9 cellular contexts compared by ENCODE assay signal in genomic region chr12:92035477-92035876, GRCh38.
DNase-seq lines count a peak whose midpoint lies in the region; ATAC-seq and TF ChIP-seq lines count a peak whose summit lies in the region.
"Had no signal": no experiment of that assay in that cellular context is flagged by ENCODE, and none has a peak within 500 bp of the region (broad histone marks: within the 10 kb centered on the region; RNA-seq: fewer than 3 reads in every experiment).

No MANE protein-coding gene starts in this region.

- ATAC-seq in activated CD8-positive, alpha-beta T cell treated with anti-CD3 and anti-CD28 coated beads, Interleukin-2, amount 10 ng/mL, durations not matched to agents 7 days and 5 days = no peak
- no peak for ATAC-seq in left lung

- H3K4me3 ChIP-seq in left lung = peak overlapping the region; percentile 10 to 23

- no peaks in the 10 kb centered on the region for H3K9me3 Mint-ChIP-seq in activated naive CD4-positive, alpha-beta T cell treated with anti-CD3 and anti-CD28 coated beads for 36 hours
- peaks cover 6% of the 10 kb centered on the region for H3K9me3 Mint-ChIP-seq in activated CD8-positive, alpha-beta T cell treated with anti-CD3 and anti-CD28 coated beads, Interleukin-2, amount 10 ng/mL, durations not matched to agents 7 days and 5 days (ENCODE audit: insufficient read depth)
- no peaks in the 10 kb centered on the region for H3K9me3 Mint-ChIP-seq in type B pancreatic cell

- no peaks in the 10 kb centered on the region for H3K9me3 ChIP-seq in left lung
- H3K9me3 ChIP-seq: Caco-2 had no signal

- intact Hi-C loops in activated naive CD4-positive, alpha-beta T cell treated with anti-CD3 and anti-CD28 coated beads for 36 hours (cut with micrococcal nuclease) = loop anchor here (1.0 to 10.0 kb wide), 5 partner anchors 11 to 161 kb away; no protein-coding TSS in a partner anchor
- intact Hi-C loops in left lung (cut with DNase I) (no loop called here), posterior cingulate gyrus (cut with DNase I) (loop anchor here (5.0 kb wide), 1 partner anchor 107 kb away; no protein-coding TSS in a partner anchor)

- no peaks in the 10 kb centered on the region for H3K36me3 ChIP-seq in left lung

- peaks cover 8% of the 10 kb centered on the region for H3K36me3 Mint-ChIP-seq in activated naive CD4-positive, alpha-beta T cell treated with anti-CD3 and anti-CD28 coated beads for 36 hours (ENCODE audit: low read depth)
- peaks cover 26% of the 10 kb centered on the region for H3K36me3 Mint-ChIP-seq in activated CD8-positive, alpha-beta T cell treated with anti-CD3 and anti-CD28 coated beads, Interleukin-2, amount 10 ng/mL, durations not matched to agents 7 days and 5 days (ENCODE audit: low read depth)
- no peaks in the 10 kb centered on the region for H3K36me3 Mint-ChIP-seq in type B pancreatic cell

- H3K4me1 ChIP-seq in left lung = peaks cover 9 to 48% of the 10 kb centered on the region in 2 donors

- peak overlapping the region; percentile 78 for H3K4me3 Mint-ChIP-seq in activated naive CD4-positive, alpha-beta T cell treated with anti-CD3 and anti-CD28 coated beads for 36 hours
- peak overlapping the region; percentile 93 for H3K4me3 Mint-ChIP-seq in activated CD8-positive, alpha-beta T cell treated with anti-CD3 and anti-CD28 coated beads, Interleukin-2, amount 10 ng/mL, durations not matched to agents 7 days and 5 days
- H3K4me3 Mint-ChIP-seq in type B pancreatic cell = peak overlapping the region; percentile 20

- TF ChIP-seq CTCF in left lung (IDR thresholded peaks at IDR 0.05) (no peak), type B pancreatic cell (conservative IDR thresholded peaks at IDR 0.05) (no peak)

- H3K27me3 ChIP-seq in left lung = no peaks in the 10 kb centered on the region

- H3K4me1 Mint-ChIP-seq in activated naive CD4-positive, alpha-beta T cell treated with anti-CD3 and anti-CD28 coated beads for 36 hours (ENCODE audit: low read depth) = peaks cover 82% of the 10 kb centered on the region
- H3K4me1 Mint-ChIP-seq in activated CD8-positive, alpha-beta T cell treated with anti-CD3 and anti-CD28 coated beads, Interleukin-2, amount 10 ng/mL, durations not matched to agents 7 days and 5 days (ENCODE audit: low read depth) = peaks cover 83% of the 10 kb centered on the region
- peaks cover 36% of the 10 kb centered on the region for H3K4me1 Mint-ChIP-seq in type B pancreatic cell (ENCODE audit: unreplicated experiment)

- CTCF ChIA-PET in activated naive CD4-positive, alpha-beta T cell treated with anti-CD3 and anti-CD28 coated beads for 36 hours (lab: Charles Lee) = interaction anchor here (0.7 to 1.3 kb wide), 2 partner anchors 11 to 89 kb away, joined by 3 read pairs; no protein-coding TSS in a partner anchor
- CTCF ChIA-PET in activated CD8-positive, alpha-beta T cell treated with anti-CD3 and anti-CD28 coated beads, Interleukin-2, amount 10 ng/mL, durations not matched to agents 7 days and 5 days (lab: Charles Lee) = interaction anchor here (0.7 to 1.3 kb wide), 4 partner anchors 42 to 97 kb away, joined by 3 to 4 read pairs (median 3); no protein-coding TSS in a partner anchor

- H3K27me3 Mint-ChIP-seq in activated naive CD4-positive, alpha-beta T cell treated with anti-CD3 and anti-CD28 coated beads for 36 hours (ENCODE audit: low read depth) = no peaks in the 10 kb centered on the region
- H3K27me3 Mint-ChIP-seq in activated CD8-positive, alpha-beta T cell treated with anti-CD3 and anti-CD28 coated beads, Interleukin-2, amount 10 ng/mL, durations not matched to agents 7 days and 5 days (ENCODE audit: low read depth) = no peaks in the 10 kb centered on the region
- H3K27me3 Mint-ChIP-seq in type B pancreatic cell = no peaks in the 10 kb centered on the region

- H3K27ac ChIP-seq in left lung = peak overlapping the region; percentile 28 to 66

- DNase-seq in activated naive CD4-positive, alpha-beta T cell treated with anti-CD3 and anti-CD28 coated beads for 36 hours = no peak
- no peak for DNase-seq in activated naive CD4-positive, alpha-beta T cell treated with anti-CD3 and anti-CD28 coated beads, Interleukin-2, amount 50 U/mL, for 16 hours
- no peak for DNase-seq in activated CD8-positive, alpha-beta T cell treated with anti-CD3 and anti-CD28 coated beads, Interleukin-2, amount 10 ng/mL, durations not matched to agents 7 days and 5 days
- no peak for DNase-seq in left lung
- DNase-seq in type B pancreatic cell (ENCODE audit: extremely low spot score, unreplicated experiment) = no peak
- DNase-seq in posterior cingulate gyrus = no peak
- DNase-seq in OCI-M2 (lab: John Stamatoyannopoulos, UW; ENCODE audit: unreplicated experiment) = no peak
- DNase-seq in GOT3 (lab: John Stamatoyannopoulos, UW) = no peak
- DNase-seq: Caco-2 had no signal

- peak overlapping the region; percentile 93 for H3K27ac Mint-ChIP-seq in activated naive CD4-positive, alpha-beta T cell treated with anti-CD3 and anti-CD28 coated beads for 36 hours
- H3K27ac Mint-ChIP-seq in activated CD8-positive, alpha-beta T cell treated with anti-CD3 and anti-CD28 coated beads, Interleukin-2, amount 10 ng/mL, durations not matched to agents 7 days and 5 days = peak overlapping the region; percentile 98
- peak overlapping the region; percentile 55 for H3K27ac Mint-ChIP-seq in type B pancreatic cell

- POLR2A ChIA-PET in activated CD8-positive, alpha-beta T cell treated with anti-CD3 and anti-CD28 coated beads, Interleukin-2, amount 10 ng/mL, durations not matched to agents 7 days and 5 days (lab: Charles Lee) = interaction anchor here (1.4 kb wide), 1 partner anchor 110 kb away, joined by 6 read pairs; the partner anchor contains the start of gene BTG1

Comparison
In these comparisons a context has a peak if more than half of its experiments do, and no peak if none do; other contexts are left out.
1. H3K4me3 Mint-ChIP-seq: peak in every context shown above with its lines; median percentile 93 in activated CD8-positive, alpha-beta T cell treated with anti-CD3 and anti-CD28 coated beads, Interleukin-2, amount 10 ng/mL, durations not matched to agents 7 days and 5 days; 78 in activated naive CD4-positive, alpha-beta T cell treated with anti-CD3 and anti-CD28 coated beads for 36 hours; 20 in type B pancreatic cell.
2. intact Hi-C loops: an anchor here in activated naive CD4-positive, alpha-beta T cell treated with anti-CD3 and anti-CD28 coated beads for 36 hours (1.0 to 10.0 kb wide) and posterior cingulate gyrus (5.0 kb wide); none called in left lung.